Comparison of ENCODE assay signal across 1 cellular context in genomic region chr3:71876706-71877105, GRCh38.
TF ChIP-seq lines count a peak whose summit lies in the region.

No MANE protein-coding gene starts in this region.

TF ChIP-seq in GM23338, 12 proteins besides CTCF, POLR2A, EP300 and RAD21 (continued from another document):
- no peak for TF ChIP-seq REST (IDR thresholded peaks at IDR 0.05; ENCODE audit: unreplicated experiment)
- TF ChIP-seq CREB1 (CRISPR knock-in tag; IDR thresholded peaks at IDR 0.05; ENCODE audit: low read depth) = no peak
- no peak for TF ChIP-seq ZNF462 (CRISPR knock-in tag; IDR thresholded peaks at IDR 0.05)
- no peak for TF ChIP-seq ETS1 (IDR thresholded peaks at IDR 0.05)
